8 cellular contexts compared by ENCODE assay signal in genomic region chr13:45718063-45718462, GRCh38. TPM values are rescaled to one million over a fixed set of nuclear protein-coding genes. Genes with fewer than 3 reads are reported as not detected.
DNase-seq lines count a peak whose midpoint lies in the region; ATAC-seq, FAIRE-seq and TF ChIP-seq lines count a peak whose summit lies in the region.

No MANE protein-coding gene starts in this region.

- H3K27ac ChIP-seq in upper lobe of right lung (no peak overlapping the region), coronary artery (no peak overlapping the region)

- H3K27me3 ChIP-seq in upper lobe of right lung, result no peaks in the 10 kb centered on the region

- no peaks in the 10 kb centered on the region for H3K4me1 ChIP-seq in upper lobe of right lung

- H3K4me3 ChIP-seq in epithelial cell of proximal tubule (ENCODE audit: low read depth, low read length) (no peak overlapping the region), upper lobe of right lung (no peak overlapping the region), coronary artery (no peak overlapping the region)

- DNase-seq in AML-193 (lab: John Stamatoyannopoulos, UW), result peak; percentile 59 to 61
- peak; percentile 52 for DNase-seq in GM19239 (ENCODE audit: insufficient read length, low spot score)
- peak; percentile 29 for DNase-seq in NCI-H526 treated with DMSO at 0.1 percent for 48 hours (lab: John Stamatoyannopoulos, UW)
- DNase-seq in epithelial cell of proximal tubule (ENCODE audit: low read depth), result no peak
- DNase-seq in upper lobe of right lung, result no peak
- no peak for DNase-seq in coronary artery (ENCODE audit: low spot score)
- no peak for DNase-seq in effector CD8-positive, alpha-beta T cell (lab: John Stamatoyannopoulos, UW)

- H3K9me3 ChIP-seq in upper lobe of right lung, result no peaks in the 10 kb centered on the region

- TF ChIP-seq CTCF in epithelial cell of proximal tubule (conservative IDR thresholded peaks at IDR 0.05; ENCODE audit: low read depth, low read length) (peak; percentile 64), upper lobe of right lung (IDR thresholded peaks at IDR 0.05) (peak; percentile 52), coronary artery (IDR thresholded peaks at IDR 0.05) (no peak)

- intact Hi-C loops in upper lobe of right lung (cut with DNase I), result no loop called here

- FAIRE-seq in GM19239 (lab: Jason Lieb, UNC), result peak; percentile 98

- no peaks in the 10 kb centered on the region for H3K36me3 ChIP-seq in upper lobe of right lung

- peak; percentile 71 for ATAC-seq in upper lobe of right lung
- no peak for ATAC-seq in HG02840 (IDR thresholded peaks at IDR 0.05; ENCODE audit: low FRiP score, unreplicated experiment)

RNA-seq across cellular contexts. Expression of gene CBY2, which starts 15.9 kb away (rescaled TPM):
- total RNA-seq in epithelial cell of proximal tubule (not detected in 2 replicates), upper lobe of right lung (not detected)

Comparison
In these comparisons a context has a peak if more than half of its experiments do, and no peak if none do; other contexts are left out.
1. DNase-seq: peak in AML-193 (2 of 2), GM19239 (single experiment) and NCI-H526 treated with DMSO at 0.1 percent for 48 hours (single experiment); none in epithelial cell of proximal tubule (single experiment), upper lobe of right lung (single experiment), coronary artery (single experiment) and effector CD8-positive, alpha-beta T cell (single experiment).